8 cellular contexts compared by ENCODE assay signal in the genomic region with DNA sequence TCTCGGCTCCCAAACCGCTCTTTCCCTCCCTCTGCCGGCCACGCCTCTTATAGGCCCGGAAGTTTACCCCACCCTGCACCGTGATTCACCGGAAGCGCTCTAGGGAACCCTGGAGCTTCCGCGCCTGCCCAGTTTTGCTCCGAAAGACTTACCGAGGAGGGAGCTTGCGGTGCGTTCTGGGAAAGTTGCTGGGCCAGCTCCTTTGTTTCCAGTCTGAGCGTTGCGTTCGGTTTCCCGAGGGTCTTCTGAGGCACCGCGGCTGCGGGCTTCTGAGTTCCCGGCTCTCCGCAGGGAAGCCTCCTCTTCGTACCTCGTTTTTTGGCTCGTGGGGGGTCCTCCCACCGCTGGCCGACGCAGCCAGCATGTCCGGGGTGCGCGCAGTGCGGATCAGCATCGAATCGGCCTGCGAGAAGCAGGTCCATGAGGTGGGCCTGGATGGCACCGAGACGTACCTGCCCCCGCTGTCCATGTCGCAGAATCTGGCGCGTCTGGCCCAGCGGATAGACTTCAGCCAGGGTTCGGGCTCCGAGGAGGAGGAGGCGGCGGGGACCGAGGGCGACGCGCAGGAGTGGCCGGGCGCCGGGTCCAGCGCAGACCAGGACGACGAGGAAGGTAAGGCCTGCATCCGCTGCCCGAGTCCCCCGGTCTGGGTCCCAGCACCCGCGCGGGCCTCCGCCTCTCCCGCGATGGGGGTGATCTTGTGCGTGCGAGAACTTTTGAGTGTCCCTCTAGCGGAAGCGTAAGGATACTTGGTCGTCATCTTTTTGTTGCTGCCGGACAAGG. TPM values are rescaled to one million over a fixed set of nuclear protein-coding genes. Genes with fewer than 3 reads are reported as not detected.
A peak's percentile ranks its signal among the peaks of the same experiment; 100 is the strongest.
DNase-seq lines count a peak whose midpoint lies in the region; ATAC-seq and TF ChIP-seq lines count a peak whose summit lies in the region.

A gene with protein sequence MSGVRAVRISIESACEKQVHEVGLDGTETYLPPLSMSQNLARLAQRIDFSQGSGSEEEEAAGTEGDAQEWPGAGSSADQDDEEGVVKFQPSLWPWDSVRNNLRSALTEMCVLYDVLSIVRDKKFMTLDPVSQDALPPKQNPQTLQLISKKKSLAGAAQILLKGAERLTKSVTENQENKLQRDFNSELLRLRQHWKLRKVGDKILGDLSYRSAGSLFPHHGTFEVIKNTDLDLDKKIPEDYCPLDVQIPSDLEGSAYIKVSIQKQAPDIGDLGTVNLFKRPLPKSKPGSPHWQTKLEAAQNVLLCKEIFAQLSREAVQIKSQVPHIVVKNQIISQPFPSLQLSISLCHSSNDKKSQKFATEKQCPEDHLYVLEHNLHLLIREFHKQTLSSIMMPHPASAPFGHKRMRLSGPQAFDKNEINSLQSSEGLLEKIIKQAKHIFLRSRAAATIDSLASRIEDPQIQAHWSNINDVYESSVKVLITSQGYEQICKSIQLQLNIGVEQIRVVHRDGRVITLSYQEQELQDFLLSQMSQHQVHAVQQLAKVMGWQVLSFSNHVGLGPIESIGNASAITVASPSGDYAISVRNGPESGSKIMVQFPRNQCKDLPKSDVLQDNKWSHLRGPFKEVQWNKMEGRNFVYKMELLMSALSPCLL (plus strand): TSS at position 131 of the 783 bp plus-strand sequence. CDS start 232 bp downstream, at position 363.

- peak within 1 kb of the TSS; percentile 71 to 78 for H3K4me3 ChIP-seq in left lung

- H3K4me1 ChIP-seq in left lung, result peaks cover 22 to 43% of the 10 kb centered on the region in 2 donors

- ATAC-seq in GM19372 (IDR thresholded peaks at IDR 0.05; ENCODE audit: low read depth, unreplicated experiment) (peak; percentile 93), HG03558 (IDR thresholded peaks at IDR 0.05; ENCODE audit: extremely low read depth, unreplicated experiment) (peak; percentile 94), left lung (peak; percentile 100)

- peaks cover 0 to 18% of the 10 kb centered on the region in 2 donors for H3K36me3 ChIP-seq in left lung

- no peaks in the 10 kb centered on the region for H3K9me3 ChIP-seq in left lung

- intact Hi-C loops in left lung (cut with DNase I), result no loop called here

- DNase-seq in CD1c-positive myeloid dendritic cell (ENCODE audit: extremely low spot score) (peak; percentile 94), NCI-H748 (lab: John Stamatoyannopoulos, UW; ENCODE audit: unreplicated experiment) (peak; percentile 94), dermis blood vessel endothelial cell (peak; percentile 94), left lung (peak; percentile 95)
- peak; percentile 73 to 90 for DNase-seq in activated CD4-positive, alpha-beta T cell treated with anti-CD3 and anti-CD28 coated beads, Interleukin-2, amount 50 U/mL, for 24 hours (ENCODE audit: low read depth in 1 of 2, low spot score in 1 of 2)
- DNase-seq in stimulated activated CD4-positive, alpha-beta T cell treated with anti-CD3 and anti-CD28 coated beads, Interleukin-2, amount 100 ng/mL, for 48 hours, result peak; percentile 81 to 87

- peak within 1 kb of the TSS; percentile 93 to 95 for H3K27ac ChIP-seq in left lung

- H3K27me3 ChIP-seq in left lung, result no peaks in the 10 kb centered on the region

- peak; percentile 22 to 43 for TF ChIP-seq CTCF in left lung (IDR thresholded peaks at IDR 0.05)

RNA-seq across cellular contexts. Expression of the gene that starts here (rescaled TPM):
- total RNA-seq in dermis blood vessel endothelial cell, result 36.4 and 36.8 TPM in 2 replicates
- total RNA-seq in left lung, result 10 to 100 TPM; 26.3 to 29.4 TPM

Comparison
In these comparisons a context has a peak if more than half of its experiments do, and no peak if none do; other contexts are left out.
1. Peak in every context shown above with its lines: DNase-seq, ATAC-seq, H3K4me3 ChIP-seq and H3K27ac ChIP-seq.